16 cellular contexts compared by ENCODE assay signal in genomic region chr9:88730780-88731179, GRCh38.
DNase-seq lines count a peak whose midpoint lies in the region; ATAC-seq and TF ChIP-seq lines count a peak whose summit lies in the region.
"Had no signal": no experiment of that assay in that cellular context is flagged by ENCODE, and none has a peak within 500 bp of the region (broad histone marks: within the 10 kb centered on the region; RNA-seq: fewer than 3 reads in every experiment).

No MANE protein-coding gene starts in this region.

- H3K9ac ChIP-seq in IMR-90 (ENCODE audit: low read depth, low read length) (no peak overlapping the region), neuronal stem cell (ENCODE audit: low read depth, low read length, poor library complexity) (no peak overlapping the region)
- H3K9ac ChIP-seq: BLaER1 treated with 17β-estradiol and CSF1 and Interleukin-3, amounts not matched to agents 10 nM and 100 nM had no signal

- dilution Hi-C loops in IMR-90 (cut with HindIII; ENCODE audit: low sequenced_read_pairs, unreplicated experiment) = no loop called here

- POLR2A ChIA-PET in IMR-90 (lab: Charles Lee; ENCODE audit: unreplicated experiment) = no interaction called here

- TF ChIP-seq POLR2A in IMR-90 (IDR thresholded peaks at IDR 0.05; ENCODE audit: low read depth, low read length) = no peak
- no peak for TF ChIP-seq POLR2A in esophagus muscularis mucosa (IDR thresholded peaks at IDR 0.05; ENCODE audit: low read depth)

- peak overlapping the region; percentile 94 for H3K27ac ChIP-seq in ACC112 (ENCODE audit: low read depth, low read length)
- no peak overlapping the region for H3K27ac ChIP-seq in IMR-90 (ENCODE audit: insufficient read depth, low read length)
- H3K27ac ChIP-seq in esophagus muscularis mucosa (replicated peaks in 1 of 4) = no peak overlapping the region
- H3K27ac ChIP-seq in neuronal stem cell (replicated peaks; ENCODE audit: low read length) = no peak overlapping the region
- H3K27ac ChIP-seq: BLaER1 treated with 17β-estradiol and CSF1 and Interleukin-3, amounts not matched to agents 10 nM and 100 nM had no signal

- H3K4me2 ChIP-seq in IMR-90 (ENCODE audit: low read depth, low read length) (no peak overlapping the region), neuronal stem cell (ENCODE audit: insufficient read depth, low read length, poor library complexity, severe bottlenecking) (no peak overlapping the region)
- H3K4me2 ChIP-seq: BLaER1 treated with 17β-estradiol and CSF1 and Interleukin-3, amounts not matched to agents 10 nM and 100 nM had no signal

- H2AK5ac ChIP-seq in IMR-90 (ENCODE audit: low read depth, low read length) = no peak overlapping the region
- no peak overlapping the region for H2AK5ac ChIP-seq in neuronal stem cell (ENCODE audit: low read depth, low read length)

- TF ChIP-seq RAD21 in IMR-90 (IDR thresholded peaks at IDR 0.05; ENCODE audit: low read length) = no peak

- no peak overlapping the region for H2BK20ac ChIP-seq in IMR-90 (ENCODE audit: low read depth, low read length)

- H3K9me3 ChIP-seq in IMR-90 (ENCODE audit: control insufficient read depth, insufficient read depth, low read length) (no peaks in the 10 kb centered on the region), esophagus muscularis mucosa (peaks cover 0 to 4% (median 0%) of the 10 kb centered on the region in 4 donors), neuronal stem cell (replicated peaks in 1 of 2; ENCODE audit: control insufficient read depth in 2 of 2, insufficient read depth in 1 of 2, low read depth in 1 of 2, low read length in 2 of 2) (peaks cover 0 to 5% of the 10 kb centered on the region in 2 donors)

- no peak overlapping the region for H3K4ac ChIP-seq in IMR-90 (ENCODE audit: low read depth, low read length)
- no peak overlapping the region for H3K4ac ChIP-seq in neuronal stem cell (ENCODE audit: low read length)

- intact Hi-C loops in IMR-90 (cut with micrococcal nuclease) (no loop called here), esophagus muscularis mucosa (cut with DNase I) (loop anchor here (10.0 kb wide), 1 partner anchor 136 kb away; no protein-coding TSS in a partner anchor)

- peak overlapping the region; percentile 41 for H2BK5ac ChIP-seq in IMR-90 (ENCODE audit: low read depth, low read length, poor library complexity, severe bottlenecking)
- no peak overlapping the region for H2BK5ac ChIP-seq in neuronal stem cell (ENCODE audit: low read length)

- no peak overlapping the region for H4K5ac ChIP-seq in IMR-90 (ENCODE audit: low read depth, low read length)

- no peaks in the 10 kb centered on the region for H3K79me2 ChIP-seq in ACC112 (ENCODE audit: control insufficient read depth, insufficient read depth, low read length, unreplicated experiment)

- in situ Hi-C loops in IMR-90 (cut with MboI; ENCODE audit: low sequenced_read_pairs) = no loop called here

- no peak overlapping the region for H3K56ac ChIP-seq in IMR-90 (ENCODE audit: extremely low read depth, insufficient read depth, low read length)

- H3K27me3 ChIP-seq in ACC112 (ENCODE audit: insufficient read depth, low read length) = no peaks in the 10 kb centered on the region
- H3K27me3 ChIP-seq in IMR-90 (ENCODE audit: control insufficient read depth, insufficient read depth, low read length) = 0 out of 2 replicates have a peak, but pooled peaks cover 2% of the 10 kb centered on the region
- no peaks in the 10 kb centered on the region for H3K27me3 ChIP-seq in esophagus muscularis mucosa
- no peaks in the 10 kb centered on the region for H3K27me3 ChIP-seq in neuronal stem cell (ENCODE audit: control insufficient read depth in 3 of 3, insufficient read depth in 3 of 3, low read depth in 1 of 3, low read length in 3 of 3)
- H3K27me3 ChIP-seq: BLaER1 treated with 17β-estradiol and CSF1 and Interleukin-3, amounts not matched to agents 10 nM and 100 nM had no signal

- ATAC-seq in IMR-90 (ENCODE audit: low read depth) (no peak), HG02970 (IDR thresholded peaks at IDR 0.05; ENCODE audit: low FRiP score, unreplicated experiment) (no peak)
- ATAC-seq: CD8-positive, alpha-beta T cell had no signal

- H4K8ac ChIP-seq in IMR-90 (ENCODE audit: low read depth in 2 of 2, low read length in 2 of 2) (no peak overlapping the region), neuronal stem cell (ENCODE audit: low read depth, low read length) (peak overlapping the region; percentile 53)

- H2AFZ ChIP-seq in ACC112 (ENCODE audit: low read length, unreplicated experiment) (no peak overlapping the region), IMR-90 (replicated peaks; ENCODE audit: low read length, poor library complexity) (no peak overlapping the region), neuronal stem cell (ENCODE audit: low read length) (no peak overlapping the region)

- TF ChIP-seq CTCF in IMR-90 (conservative IDR thresholded peaks at IDR 0.05; ENCODE audit: low read depth, low read length) (no peak), esophagus muscularis mucosa (IDR thresholded peaks at IDR 0.05) (no peak)

- no peak overlapping the region for H2BK15ac ChIP-seq in IMR-90 (ENCODE audit: low read depth, low read length)
- H2BK15ac ChIP-seq in neuronal stem cell (ENCODE audit: low read length) = no peak overlapping the region

- H4K91ac ChIP-seq in IMR-90 (ENCODE audit: insufficient read depth, low read depth, low read length) (no peak overlapping the region), neuronal stem cell (ENCODE audit: low read depth, low read length, poor library complexity) (no peak overlapping the region)

- H3K79me1 ChIP-seq in IMR-90 (ENCODE audit: low read depth in 1 of 2, low read length in 2 of 2) = no peaks in the 10 kb centered on the region
- H3K79me1 ChIP-seq in neuronal stem cell (ENCODE audit: low read depth, low read length) = no peaks in the 10 kb centered on the region

- H3K36me3 ChIP-seq in ACC112 (ENCODE audit: insufficient read depth, low read length) (no peaks in the 10 kb centered on the region), IMR-90 (ENCODE audit: control insufficient read depth, insufficient read depth, low read length) (no peaks in the 10 kb centered on the region), esophagus muscularis mucosa (no peaks in the 10 kb centered on the region), neuronal stem cell (replicated peaks in 1 of 2; ENCODE audit: control insufficient read depth in 2 of 2, insufficient read depth in 2 of 2, low read length in 2 of 2) (no peaks in the 10 kb centered on the region)
- H3K36me3 ChIP-seq: BLaER1 treated with 17β-estradiol and CSF1 and Interleukin-3, amounts not matched to agents 10 nM and 100 nM had no signal

- H2AK9ac ChIP-seq in IMR-90 (replicated peaks; ENCODE audit: low read depth, low read length, poor library complexity) = no peak overlapping the region

- peaks cover 5% of the 10 kb centered on the region for H3K9me1 ChIP-seq in IMR-90 (ENCODE audit: insufficient read depth, low read length)

- H3K18ac ChIP-seq in IMR-90 (ENCODE audit: low read depth, low read length) (no peak overlapping the region), neuronal stem cell (ENCODE audit: low read length) (no peak overlapping the region)

- no peak overlapping the region for H3K4me3 ChIP-seq in ACC112 (ENCODE audit: low read depth, low read length)
- no peak overlapping the region for H3K4me3 ChIP-seq in IMR-90 (ENCODE audit: insufficient read depth, low read depth, low read length)
- no peak overlapping the region for H3K4me3 ChIP-seq in esophagus muscularis mucosa
- no peak overlapping the region for H3K4me3 ChIP-seq in neuronal stem cell (ENCODE audit: low read length in 2 of 2)
- H3K4me3 ChIP-seq: BLaER1 treated with 17β-estradiol and CSF1 and Interleukin-3, amounts not matched to agents 10 nM and 100 nM had no signal

- no TSS peak for BruUV-seq in IMR-90 (replicated peaks; lab: Mats Ljungman, UMichigan)

- TF ChIP-seq EP300 in esophagus muscularis mucosa (IDR thresholded peaks at IDR 0.05) = no peak

- H3K14ac ChIP-seq in IMR-90 (replicated peaks; ENCODE audit: low read depth, low read length) (no peak overlapping the region), neuronal stem cell (ENCODE audit: low read length) (no peak overlapping the region)

- H2BK12ac ChIP-seq in neuronal stem cell (ENCODE audit: low read length) = no peak overlapping the region

- no peak for DNase-seq in IMR-90
- DNase-seq in esophagus muscularis mucosa (ENCODE audit: extremely low spot score) = peak; percentile 66
- no peak for DNase-seq in neuronal stem cell (ENCODE audit: low spot score)
- DNase-seq in activated gamma-delta T cell (lab: John Stamatoyannopoulos, UW) = no peak
- no peak for DNase-seq in activated T-cell treated with anti-CD3 and anti-CD28 coated beads for 4 hours
- DNase-seq in NCI-H2107 treated with DMSO at 0.1 percent for 48 hours (lab: John Stamatoyannopoulos, UW; ENCODE audit: unreplicated experiment) = no peak
- DNase-seq: 8988T; Calu3; CD8-positive, alpha-beta T cell; DMS79 treated with DMSO at 0.1 percent for 48 hours; GF-D8; HCEC 1CT; HFFc6 had no signal

- H3K23ac ChIP-seq in IMR-90 (ENCODE audit: low read depth, low read length) = no peak overlapping the region
- no peak overlapping the region for H3K23ac ChIP-seq in neuronal stem cell (ENCODE audit: low read depth, low read length, poor library complexity)

- no peak overlapping the region for H2BK120ac ChIP-seq in IMR-90 (ENCODE audit: low read depth, low read length)
- no peak overlapping the region for H2BK120ac ChIP-seq in neuronal stem cell (ENCODE audit: low read depth, low read length)

- WGBS in IMR-90 (ENCODE audit: extremely low coverage in 2 of 2, insufficient read length in 1 of 2), 2 experiments = no CpG with 5 or more reads among the region's 1 CpG
- 82% methylated on average over 1 of the region's 1 CpG for WGBS in esophagus muscularis mucosa
- WGBS in neuronal stem cell (ENCODE audit: extremely low coverage in 2 of 2, insufficient read length in 2 of 2, insufficient replicate concordance in 1 of 2), 2 donors = no CpG with 5 or more reads among the region's 1 CpG

- CTCF ChIA-PET in IMR-90 (lab: Yijun Ruan, JAX) = no interaction called here

- H3K4me1 ChIP-seq in ACC112 (ENCODE audit: control insufficient read depth, insufficient read depth, low read length, unreplicated experiment) (peaks cover 37% of the 10 kb centered on the region), IMR-90 (ENCODE audit: control insufficient read depth, insufficient read depth, low read length) (peaks cover 22% of the 10 kb centered on the region), esophagus muscularis mucosa (peaks cover 0 to 10% (median 8%) of the 10 kb centered on the region in 4 donors), neuronal stem cell (ENCODE audit: control insufficient read depth in 2 of 2, insufficient read depth in 1 of 2, low read depth in 1 of 2, low read length in 2 of 2) (peaks cover 3 to 5% of the 10 kb centered on the region in 2 donors)

- H4K20me1 ChIP-seq in IMR-90 (ENCODE audit: insufficient read depth, low read length) = no peaks in the 10 kb centered on the region
- H4K20me1 ChIP-seq: BLaER1 treated with 17β-estradiol and CSF1 and Interleukin-3, amounts not matched to agents 10 nM and 100 nM had no signal
